ENCODE assay signal across 29 cellular contexts in the genomic region with DNA sequence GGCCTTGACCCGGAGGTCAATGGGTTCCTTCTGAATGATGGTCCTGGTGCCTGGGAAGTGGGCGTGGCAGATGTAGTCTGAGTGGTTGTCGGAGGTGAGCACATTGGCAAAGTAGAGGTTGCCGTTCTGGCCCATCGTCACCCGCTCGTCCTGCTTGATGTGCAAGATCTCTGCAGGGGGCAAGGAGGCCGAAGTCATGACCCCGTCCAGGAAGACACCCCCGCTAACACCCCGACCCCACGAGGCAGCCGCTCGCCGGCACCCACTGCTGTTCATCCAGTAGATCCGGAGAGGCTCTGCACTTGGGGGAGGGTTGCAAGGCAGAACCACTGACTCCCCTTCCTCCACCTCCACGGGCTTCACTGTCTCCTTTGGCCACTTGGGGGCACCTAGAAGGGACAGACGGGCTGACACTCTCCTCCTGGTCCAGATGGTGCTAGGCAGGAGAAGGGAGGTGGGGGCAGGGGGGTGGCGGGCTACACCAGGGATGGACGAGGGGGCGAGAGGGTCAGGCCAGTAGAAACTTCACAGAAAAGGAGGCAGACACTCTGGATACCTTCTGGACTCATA. TPM values are rescaled to one million over a fixed set of nuclear protein-coding genes. Genes with fewer than 3 reads are reported as not detected.
DNase-seq lines count a peak whose midpoint lies in the region; ATAC-seq, FAIRE-seq and TF ChIP-seq lines count a peak whose summit lies in the region.
"Had no signal": no experiment of that assay in that cellular context is flagged by ENCODE, and none has a peak within 500 bp of the region (broad histone marks: within the 10 kb centered on the region; RNA-seq: fewer than 3 reads in every experiment).

No MANE protein-coding gene starts in this region.

- no peak for TF ChIP-seq RAD21 in SK-N-SH (IDR thresholded peaks at IDR 0.05; ENCODE audit: low read length)
- TF ChIP-seq RAD21 in K562 (CRISPR knock-in tag; conservative IDR thresholded peaks at IDR 0.05 in 1 of 2, IDR thresholded peaks at IDR 0.05 in 1 of 2) = 0 out of 4 replicates have a peak, but pooled peaks of 1 of the 2 experiments have one; percentile 4

- no peak for ATAC-seq in SK-N-SH treated with all-trans-retinoic acid at 6 μM for 48 hours
- ATAC-seq in GM23338 = peak; percentile 17
- peak; percentile 74 for ATAC-seq in K562
- ATAC-seq in WTC11 = no peak
- ATAC-seq: heart right ventricle; lower lobe of right lung; mucosa of descending colon; pancreas; stimulated activated effector memory CD8-positive, alpha-beta T cell treated with anti-CD3 and anti-CD28 coated beads, Interleukin-12 subunit alpha, Interleukin-12 subunit beta, amount 100 ng/mL, for 72 hours; upper lobe of right lung had no signal

- H3K9me3 Mint-ChIP-seq in GM23338 = no peaks in the 10 kb centered on the region; the same call in 2 of the 3 replicates
- H3K9me3 Mint-ChIP-seq in WTC11 = no peaks in the 10 kb centered on the region
- H3K9me3 Mint-ChIP-seq: activated B cell treated with CpG ODN at 0.5 μM for 24 hours; stimulated activated effector memory CD8-positive, alpha-beta T cell treated with anti-CD3 and anti-CD28 coated beads, Interleukin-12 subunit alpha, Interleukin-12 subunit beta, amount 100 ng/mL, for 72 hours had no signal

- H3K27ac Mint-ChIP-seq in GM23338 = no peak overlapping the region
- H3K27ac Mint-ChIP-seq in WTC11 = no peak overlapping the region
- H3K27ac Mint-ChIP-seq: activated B cell treated with CpG ODN at 0.5 μM for 24 hours; activated naive CD8-positive, alpha-beta T cell; B cell; nephron; stimulated activated effector memory CD8-positive, alpha-beta T cell treated with anti-CD3 and anti-CD28 coated beads, Interleukin-12 subunit alpha, Interleukin-12 subunit beta, amount 100 ng/mL, for 72 hours had no signal

- H3K4me3 ChIP-seq in SK-N-SH (ENCODE audit: low read depth in 2 of 2, low read length in 1 of 2) (no peak overlapping the region), GM23338 (no peak overlapping the region), K562 (no peak overlapping the region), osteoblast (ENCODE audit: insufficient read depth, low read length) (no peak overlapping the region)
- H3K4me3 ChIP-seq: cardiac muscle cell, esophagus muscularis mucosa, heart right ventricle, lower lobe of right lung, mucosa of descending colon, pancreas, right atrium auricular region, upper lobe of right lung had no signal

- no peaks in the 10 kb centered on the region for H3K9me3 ChIP-seq in SK-N-SH
- H3K9me3 ChIP-seq in K562 (replicated peaks; ENCODE audit: control insufficient read depth, insufficient read depth, low read depth, low read length) = no peaks in the 10 kb centered on the region
- H3K9me3 ChIP-seq in osteoblast (ENCODE audit: low read depth, low read length) = no peaks in the 10 kb centered on the region
- H3K9me3 ChIP-seq: esophagus muscularis mucosa, heart right ventricle, lower lobe of right lung, mucosa of descending colon, pancreas, right atrium auricular region, upper lobe of right lung had no signal

- H3K36me3 Mint-ChIP-seq in GM23338 (ENCODE audit: low read depth) (peaks cover 21% of the 10 kb centered on the region), WTC11 (peaks cover 2% of the 10 kb centered on the region)
- H3K36me3 Mint-ChIP-seq: activated naive CD8-positive, alpha-beta T cell had no signal

- DNase-seq in SK-N-SH = peak; percentile 60
- DNase-seq in GM23338 (ENCODE audit: low spot score) = no peak
- peak in 3 of 4 experiments; percentile 43 to 51 (median 49) for DNase-seq in K562 (ENCODE audit: extremely low read depth in 1 of 4, low spot score in 3 of 4)
- peak; percentile 88 for DNase-seq in osteoblast (ENCODE audit: insufficient read length, low spot score, missing footprints)
- DNase-seq in NCI-H1417 (lab: John Stamatoyannopoulos, UW) = no peak
- no peak for DNase-seq in stimulated activated CD4-positive, alpha-beta T cell treated with anti-CD3 and anti-CD28 coated beads, Interleukin-15, amount 100 ng/mL, for 24 hours
- no peak for DNase-seq in WTC11 (ENCODE audit: low spot score)
- DNase-seq: activated B cell treated with CpG ODN at 0.5 μM for 24 hours; anterior cingulate cortex; foreskin keratinocyte; heart right ventricle; Karpas-422; kidney glomerular epithelial cell; lower lobe of right lung; mucosa of descending colon; NCI-H510A treated with DMSO at 0.1 percent for 48 hours; stimulated activated CD4-positive, alpha-beta T cell treated with anti-CD3 and anti-CD28 coated beads, Interleukin-4, amount 100 ng/mL, for 1 hour; upper lobe of right lung had no signal

- TF ChIP-seq CTCF in SK-N-SH (IDR thresholded peaks at IDR 0.05) (no peak), GM23338 (conservative IDR thresholded peaks at IDR 0.05; ENCODE audit: low read depth in 2 of 2) (peak in 1 of 2 experiments; percentile 43; a peak in 2 of 4 replicates), K562 (IDR thresholded peaks at IDR 0.05 in 2 of 3, conservative IDR thresholded peaks at IDR 0.05 in 1 of 3; ENCODE audit: insufficient read depth in 2 of 3, low read depth in 1 of 3, low read length in 3 of 3) (peak in 2 of 3 experiments; percentile 26 to 42; a peak in 2 of 6 replicates), osteoblast (IDR thresholded peaks at IDR 0.05; ENCODE audit: extremely low read depth, low read depth, low read length) (peak; percentile 8), WTC11 (IDR thresholded peaks at IDR 0.05) (no peak)

- H3K27me3 ChIP-seq in SK-N-SH (ENCODE audit: insufficient read depth) = no peaks in the 10 kb centered on the region
- no peaks in the 10 kb centered on the region for H3K27me3 ChIP-seq in GM23338 (ENCODE audit: insufficient read depth)
- peaks cover 3 to 67% of the 10 kb centered on the region in 2 experiments; a peak in 3 of 5 replicates for H3K27me3 ChIP-seq in K562 (ENCODE audit: control insufficient read depth in 2 of 2, insufficient read depth in 2 of 2, low read length in 2 of 2)
- H3K27me3 ChIP-seq in osteoblast (ENCODE audit: insufficient read depth, low read length) = peaks cover 5% of the 10 kb centered on the region
- H3K27me3 ChIP-seq: cardiac muscle cell, foreskin keratinocyte, right atrium auricular region, upper lobe of right lung had no signal

- H3K4me3 Mint-ChIP-seq in GM23338 (no peak overlapping the region), WTC11 (no peak overlapping the region)
- H3K4me3 Mint-ChIP-seq: activated B cell treated with CpG ODN at 0.5 μM for 24 hours; activated naive CD8-positive, alpha-beta T cell; B cell; nephron; stimulated activated effector memory CD8-positive, alpha-beta T cell treated with anti-CD3 and anti-CD28 coated beads, Interleukin-12 subunit alpha, Interleukin-12 subunit beta, amount 100 ng/mL, for 72 hours had no signal

- H3K4me1 ChIP-seq in SK-N-SH (ENCODE audit: control insufficient read depth in 1 of 2, insufficient read depth in 2 of 2, low read depth in 1 of 2, low read length in 1 of 2) = peaks cover 0 to 35% of the 10 kb centered on the region in 2 experiments; a peak in 1 of 4 replicates
- H3K4me1 ChIP-seq in GM23338 (ENCODE audit: insufficient read depth) = peaks cover 5% of the 10 kb centered on the region; the same call in 1 of the 2 replicates
- H3K4me1 ChIP-seq in K562 (replicated peaks in 1 of 2; ENCODE audit: control insufficient read depth in 2 of 2, insufficient read depth in 2 of 2, low read length in 2 of 2) = peaks cover 0 to 22% of the 10 kb centered on the region in 2 experiments; a peak in 2 of 5 replicates
- H3K4me1 ChIP-seq in osteoblast (ENCODE audit: insufficient read depth, low read length) = no peaks in the 10 kb centered on the region
- H3K4me1 ChIP-seq: esophagus muscularis mucosa, foreskin keratinocyte, heart right ventricle, lower lobe of right lung, pancreas, right atrium auricular region, upper lobe of right lung had no signal

- intact Hi-C loops in K562 (cut with micrococcal nuclease) = no loop called here

- WGBS in SK-N-SH (ENCODE audit: low lambda C conversion rate) = 30% methylated on average over 11 of the region's 21 CpGs
- under 1% methylated on average over 13 of the region's 21 CpGs for WGBS in K562 (ENCODE audit: insufficient coverage, low coverage, missing lambda C conversion rate)

- H3K27ac ChIP-seq in SK-N-SH (ENCODE audit: low read depth in 2 of 2, low read length in 1 of 2) (no peak overlapping the region), GM23338 (ENCODE audit: low read depth) (no peak overlapping the region), K562 (ENCODE audit: extremely low read depth, low read depth, low read length) (no peak overlapping the region), osteoblast (ENCODE audit: low read depth, low read length) (no peak overlapping the region)
- H3K27ac ChIP-seq: cardiac muscle cell, esophagus muscularis mucosa, foreskin keratinocyte, heart right ventricle, lower lobe of right lung, pancreas, right atrium auricular region, upper lobe of right lung had no signal

- H4K20me1 ChIP-seq in SK-N-SH (ENCODE audit: insufficient read depth) (peaks cover 7% of the 10 kb centered on the region; the same call in 1 of the 2 replicates), GM23338 (replicated peaks; ENCODE audit: insufficient read depth) (no peaks in the 10 kb centered on the region), K562 (replicated peaks; ENCODE audit: control insufficient read depth, insufficient read depth, low read length) (0 out of 2 replicates have a peak, but pooled peaks cover 20% of the 10 kb centered on the region), osteoblast (ENCODE audit: insufficient read depth, low read length) (peaks cover 9% of the 10 kb centered on the region)

- TF ChIP-seq EP300 in SK-N-SH (IDR thresholded peaks at IDR 0.05; ENCODE audit: borderline replicate concordance in 1 of 2, low read depth in 1 of 2, low read length in 1 of 2) = no peak
- no peak for TF ChIP-seq EP300 in K562 (IDR thresholded peaks at IDR 0.05; ENCODE audit: low read length)

- no peaks in the 10 kb centered on the region for H3K9me2 ChIP-seq in SK-N-SH
- no peaks in the 10 kb centered on the region for H3K9me2 ChIP-seq in GM23338 (ENCODE audit: insufficient read depth)

- H3K36me3 ChIP-seq in SK-N-SH (replicated peaks in 1 of 2; ENCODE audit: control insufficient read depth in 1 of 2, insufficient read depth in 2 of 2, low read length in 1 of 2) (no peaks in the 10 kb centered on the region), GM23338 (ENCODE audit: insufficient read depth) (no peaks in the 10 kb centered on the region), K562 (ENCODE audit: control insufficient read depth, insufficient read depth, low read length) (no peaks in the 10 kb centered on the region), osteoblast (ENCODE audit: insufficient read depth, low read length) (no peaks in the 10 kb centered on the region)
- H3K36me3 ChIP-seq: cardiac muscle cell, esophagus muscularis mucosa, heart right ventricle, lower lobe of right lung, pancreas, right atrium auricular region, upper lobe of right lung had no signal

- no peak overlapping the region for H2AFZ ChIP-seq in SK-N-SH (ENCODE audit: low read depth)
- H2AFZ ChIP-seq in GM23338 = no peak overlapping the region
- no peak overlapping the region for H2AFZ ChIP-seq in K562 (ENCODE audit: low read depth, low read length)
- H2AFZ ChIP-seq in osteoblast (ENCODE audit: low read length) = no peak overlapping the region

- BruUV-seq in K562 (replicated peaks; lab: Mats Ljungman, UMichigan) = no TSS peak

- POLR2A ChIA-PET in SK-N-SH (lab: Yijun Ruan, JAX) = no interaction called here
- POLR2A ChIA-PET in K562 (lab: Yijun Ruan, JAX) = no interaction called here
- POLR2A ChIA-PET in WTC11 (lab: Charles Lee) = no interaction called here

- H3K9ac ChIP-seq in SK-N-SH = no peak overlapping the region
- H3K9ac ChIP-seq in K562 (ENCODE audit: insufficient read depth in 1 of 2, low read depth in 2 of 2, low read length in 2 of 2) = no peak overlapping the region

- no peak for FAIRE-seq in K562 (lab: Jason Lieb, UNC)
- FAIRE-seq: G401.6, H54, pancreas had no signal

- H3K9me1 ChIP-seq in K562 (ENCODE audit: control insufficient read depth, insufficient read depth, low read length) = no peaks in the 10 kb centered on the region

- H3K4me2 ChIP-seq in SK-N-SH (no peak overlapping the region), GM23338 (no peak overlapping the region), K562 (ENCODE audit: insufficient read depth, low read length) (no peak overlapping the region), osteoblast (ENCODE audit: insufficient read depth, low read length) (no peak overlapping the region)

- peaks cover 3% of the 10 kb centered on the region for H3K27me3 Mint-ChIP-seq in GM23338 (ENCODE audit: insufficient read depth, low read depth, poor library complexity)
- no peaks in the 10 kb centered on the region; the same call in 1 of the 2 replicates for H3K27me3 Mint-ChIP-seq in WTC11 (ENCODE audit: low read depth)
- H3K27me3 Mint-ChIP-seq: activated naive CD8-positive, alpha-beta T cell had no signal

- H3F3A ChIP-seq in SK-N-SH (replicated peaks; ENCODE audit: insufficient read depth) (no peaks in the 10 kb centered on the region), GM23338 (replicated peaks; ENCODE audit: low read depth) (no peaks in the 10 kb centered on the region)

- CTCF ChIA-PET in SK-N-SH (lab: Yijun Ruan, JAX) = interaction anchor here (1.4 to 1.6 kb wide), 4 partner anchors 30 to 83 kb away, joined by 3 to 6 read pairs (median 4); no protein-coding TSS in a partner anchor
- CTCF ChIA-PET in K562 (lab: Yijun Ruan, JAX; ENCODE audit: low intra/inter-chr PET ratio) = no interaction called here
- CTCF ChIA-PET in WTC11 (lab: Charles Lee) = interaction anchor here (1.2 kb wide), 1 partner anchor 64 kb away, joined by 3 read pairs; the partner anchor contains the start of gene NAA10

- in situ Hi-C loops in K562 (cut with MboI) = no loop called here

- H3K79me2 ChIP-seq in SK-N-SH (ENCODE audit: insufficient read depth) = no peaks in the 10 kb centered on the region
- no peaks in the 10 kb centered on the region for H3K79me2 ChIP-seq in GM23338 (replicated peaks; ENCODE audit: insufficient read depth)
- H3K79me2 ChIP-seq in K562 (ENCODE audit: control insufficient read depth, insufficient read depth, low read length) = no peaks in the 10 kb centered on the region
- no peaks in the 10 kb centered on the region for H3K79me2 ChIP-seq in osteoblast (ENCODE audit: insufficient read depth, low read length)

- TF ChIP-seq POLR2A in K562 (conservative IDR thresholded peaks at IDR 0.05) = no peak

- H3K4me1 Mint-ChIP-seq in GM23338 (peaks cover 34% of the 10 kb centered on the region), WTC11 (peaks cover 6% of the 10 kb centered on the region)
- H3K4me1 Mint-ChIP-seq: activated B cell treated with CpG ODN at 0.5 μM for 24 hours, nephron had no signal

RNA-seq across cellular contexts. Expression of gene L1CAM, which starts 15.1 kb away (rescaled TPM):
- polyA plus RNA-seq in SK-N-SH (2012; rRNA removed) = 1.9 and 2.0 TPM in 2 replicates
- polyA plus RNA-seq in SK-N-SH (2012; cell fraction: cytosol; rRNA removed) = 1.3 and 2.9 TPM in 2 replicates
- polyA plus RNA-seq in SK-N-SH (2012; cell fraction: nucleus; rRNA removed) = 4.1 and 4.4 TPM in 2 replicates
- total RNA-seq in GM23338 (2014; rRNA removed; shearing (Covaris generic)) = 27.6 and 29.2 TPM in 2 replicates
- 7.4 and 7.8 TPM in 2 replicates for polyA plus RNA-seq in GM23338 (2016; fragmentation: Nextera tagmentation; extraction: Ambion mirVana)
- total RNA-seq in K562 (2011; cell fraction: chromatin; rRNA removed; ENCODE audit: low replicate concordance) = 1.9 and 4.7 TPM in 2 replicates
- 1.1 and 2.7 TPM in 2 replicates for total RNA-seq in K562 (2011; cell fraction: nucleolus; rRNA removed)
- total RNA-seq in K562 (2011; cell fraction: nucleoplasm; rRNA removed) = 1.5 and 1.8 TPM in 2 replicates
- 0.09 and 0.24 TPM in 2 replicates for total RNA-seq in K562 (2014; rRNA removed)
- 0.10 and 0.40 TPM in 2 replicates for total RNA-seq in K562 (2014; rRNA removed; fragmentation: Illumina TruSeq; extraction: Trizol)
- 0.11 and 0.36 TPM in 2 replicates for total RNA-seq in K562 (2015; rRNA removed; fragmentation: Illumina TruSeq; extraction: Trizol)
- total RNA-seq in K562 (2021) = 0.29 and 0.86 TPM in 2 replicates
- 0.15 and 0.61 TPM in 2 replicates for polyA plus RNA-seq in K562 (2011; rRNA removed)
- polyA plus RNA-seq in K562 (2011; cell fraction: cytosol; rRNA removed) = 0.10 and 0.19 TPM in 2 replicates
- 1.4 and 1.7 TPM in 2 replicates for polyA plus RNA-seq in K562 (2011; cell fraction: nucleus; rRNA removed)
- 0.29 and 2.2 TPM in 2 replicates for polyA plus RNA-seq in K562 (2012)
- polyA plus RNA-seq in K562 (2014; fragmentation: Illumina TruSeq; extraction: Trizol) = 0.16 and 0.21 TPM in 2 replicates
- polyA plus RNA-seq in K562 (2014; fragmentation: Nextera tagmentation; extraction: Ambion mirVana) = not detected
- polyA plus RNA-seq in K562 (2014; rRNA removed) = 0.62 TPM in 1 of 2 replicates, not detected in the other
- polyA minus RNA-seq in K562 (2011; rRNA and poly(A)+ RNA removed) = 0.18 and 0.21 TPM in 2 replicates
- polyA minus RNA-seq in K562 (2011; cell fraction: cytosol; rRNA and poly(A)+ RNA removed) = 3.5 TPM in 1 of 2 replicates, not detected in the other
- 0.44 and 1.1 TPM in 2 replicates for polyA minus RNA-seq in K562 (2011; cell fraction: nucleus; rRNA and poly(A)+ RNA removed)
- total RNA-seq in osteoblast = under 0.01 TPM in 2 replicates
- 40.2 to 55.2 TPM (median 49.4 TPM) in 3 replicates for total RNA-seq in WTC11 (2021)

RNA-seq across cellular contexts. Expression of gene AVPR2, which starts 33.6 kb away (rescaled TPM):
- polyA plus RNA-seq in SK-N-SH (2012; rRNA removed) (not detected in 2 replicates), GM23338 (2016; fragmentation: Nextera tagmentation; extraction: Ambion mirVana) (not detected in 2 replicates), K562 (2011; rRNA removed) (not detected in 2 replicates), K562 (2014; fragmentation: Illumina TruSeq; extraction: Trizol) (not detected in 2 replicates), K562 (2014; fragmentation: Nextera tagmentation; extraction: Ambion mirVana) (not detected), K562 (2014; rRNA removed) (not detected in 2 replicates)
- polyA plus RNA-seq in SK-N-SH (2012; cell fraction: cytosol; rRNA removed) = not detected in 2 replicates
- 0.05 TPM in 1 of 2 replicates, not detected in the other for polyA plus RNA-seq in SK-N-SH (2012; cell fraction: nucleus; rRNA removed)
- not detected in 2 replicates for total RNA-seq in GM23338 (2014; rRNA removed; shearing (Covaris generic))
- not detected in 2 replicates for total RNA-seq in K562 (2011; cell fraction: chromatin; rRNA removed; ENCODE audit: low replicate concordance)
- total RNA-seq in K562 (2011; cell fraction: nucleolus; rRNA removed) = not detected in 2 replicates
- total RNA-seq in K562 (2011; cell fraction: nucleoplasm; rRNA removed) = not detected in 2 replicates
- total RNA-seq in K562 (2014; rRNA removed) (not detected in 2 replicates), K562 (2014; rRNA removed; fragmentation: Illumina TruSeq; extraction: Trizol) (not detected in 2 replicates), K562 (2015; rRNA removed; fragmentation: Illumina TruSeq; extraction: Trizol) (not detected in 2 replicates), K562 (2021) (not detected in 2 replicates), osteoblast (not detected in 2 replicates), WTC11 (2021) (0.11 TPM in 1 of 3 replicates, not detected in the others)
- polyA plus RNA-seq in K562 (2011; cell fraction: cytosol; rRNA removed) = not detected in 2 replicates
- polyA plus RNA-seq in K562 (2011; cell fraction: nucleus; rRNA removed) = not detected in 2 replicates
- polyA plus RNA-seq in K562 (2012) = 0.56 and 0.65 TPM in 2 replicates
- not detected in 2 replicates for polyA minus RNA-seq in K562 (2011; rRNA and poly(A)+ RNA removed)
- polyA minus RNA-seq in K562 (2011; cell fraction: cytosol; rRNA and poly(A)+ RNA removed) = not detected in 2 replicates
- polyA minus RNA-seq in K562 (2011; cell fraction: nucleus; rRNA and poly(A)+ RNA removed) = not detected in 2 replicates
- total RNA-seq: activated B cell treated with CpG ODN at 0.5 μM for 24 hours, B cell, cardiac muscle cell, foreskin keratinocyte had no signal
- polyA plus RNA-seq: foreskin keratinocyte had no signal

RNA-seq across cellular contexts. Expression of gene PDZD4, which starts 40.5 kb away (rescaled TPM):
- 1.9 and 2.4 TPM in 2 replicates for polyA plus RNA-seq in SK-N-SH (2012; rRNA removed)
- polyA plus RNA-seq in SK-N-SH (2012; cell fraction: cytosol; rRNA removed) = 1.1 and 2.7 TPM in 2 replicates
- 8.9 and 16.9 TPM in 2 replicates for polyA plus RNA-seq in SK-N-SH (2012; cell fraction: nucleus; rRNA removed)
- 194 and 230 TPM in 2 replicates for total RNA-seq in GM23338 (2014; rRNA removed; shearing (Covaris generic))
- 30.5 and 34.5 TPM in 2 replicates for polyA plus RNA-seq in GM23338 (2016; fragmentation: Nextera tagmentation; extraction: Ambion mirVana)
- 0.46 TPM in 1 of 2 replicates, not detected in the other for total RNA-seq in K562 (2011; cell fraction: chromatin; rRNA removed; ENCODE audit: low replicate concordance)
- total RNA-seq in K562 (2011; cell fraction: nucleolus; rRNA removed) = 0.13 and 0.33 TPM in 2 replicates
- not detected in 2 replicates for total RNA-seq in K562 (2011; cell fraction: nucleoplasm; rRNA removed)
- 0.05 TPM in 1 of 2 replicates, not detected in the other for total RNA-seq in K562 (2014; rRNA removed)
- total RNA-seq in K562 (2014; rRNA removed; fragmentation: Illumina TruSeq; extraction: Trizol) = not detected in 2 replicates
- not detected in 2 replicates for total RNA-seq in K562 (2015; rRNA removed; fragmentation: Illumina TruSeq; extraction: Trizol)
- total RNA-seq in K562 (2021) = 0.38 TPM in 1 of 2 replicates, not detected in the other
- polyA plus RNA-seq in K562 (2011; rRNA removed) = 0.07 and 0.18 TPM in 2 replicates
- polyA plus RNA-seq in K562 (2011; cell fraction: cytosol; rRNA removed) = 0.06 and 0.13 TPM in 2 replicates
- polyA plus RNA-seq in K562 (2011; cell fraction: nucleus; rRNA removed) = 1.1 and 1.4 TPM in 2 replicates
- polyA plus RNA-seq in K562 (2012) = 0.07 TPM in 1 of 2 replicates, not detected in the other
- polyA plus RNA-seq in K562 (2014; fragmentation: Illumina TruSeq; extraction: Trizol) = not detected in 2 replicates
- polyA plus RNA-seq in K562 (2014; fragmentation: Nextera tagmentation; extraction: Ambion mirVana) = not detected
- 0.08 TPM in 1 of 2 replicates, not detected in the other for polyA plus RNA-seq in K562 (2014; rRNA removed)
- not detected in 2 replicates for polyA minus RNA-seq in K562 (2011; rRNA and poly(A)+ RNA removed)
- not detected in 2 replicates for polyA minus RNA-seq in K562 (2011; cell fraction: cytosol; rRNA and poly(A)+ RNA removed)
- 0.33 TPM in 1 of 2 replicates, not detected in the other for polyA minus RNA-seq in K562 (2011; cell fraction: nucleus; rRNA and poly(A)+ RNA removed)
- total RNA-seq in osteoblast = under 0.01 TPM in 2 replicates
- total RNA-seq in WTC11 (2021) = 120 to 175 TPM (median 161 TPM) in 3 replicates
- total RNA-seq: B cell had no signal

RNA-seq across cellular contexts. Expression of gene ARHGAP4, which starts 55.2 kb away (rescaled TPM):
- polyA plus RNA-seq in SK-N-SH (2012; rRNA removed) (1.6 and 2.2 TPM in 2 replicates), GM23338 (2016; fragmentation: Nextera tagmentation; extraction: Ambion mirVana) (21.2 and 21.5 TPM in 2 replicates), K562 (2011; rRNA removed) (9.6 and 29.7 TPM in 2 replicates), K562 (2014; fragmentation: Illumina TruSeq; extraction: Trizol) (13.5 and 40.2 TPM in 2 replicates), K562 (2014; fragmentation: Nextera tagmentation; extraction: Ambion mirVana) (1 to 10 TPM in 1 of 2 experiments, under 1 TPM in 1; 0.30 to 1.7 TPM), K562 (2014; rRNA removed) (63.7 and 77.8 TPM in 2 replicates)
- 0.45 and 0.94 TPM in 2 replicates for polyA plus RNA-seq in SK-N-SH (2012; cell fraction: cytosol; rRNA removed)
- polyA plus RNA-seq in SK-N-SH (2012; cell fraction: nucleus; rRNA removed) = 15.6 and 25.4 TPM in 2 replicates
- total RNA-seq in GM23338 (2014; rRNA removed; shearing (Covaris generic)) = 57.8 and 59.5 TPM in 2 replicates
- 54.8 and 157 TPM in 2 replicates for total RNA-seq in K562 (2011; cell fraction: chromatin; rRNA removed; ENCODE audit: low replicate concordance)
- 105 and 155 TPM in 2 replicates for total RNA-seq in K562 (2011; cell fraction: nucleolus; rRNA removed)
- 55.0 and 81.2 TPM in 2 replicates for total RNA-seq in K562 (2011; cell fraction: nucleoplasm; rRNA removed)
- total RNA-seq in K562 (2014; rRNA removed) (52.7 and 81.2 TPM in 2 replicates), K562 (2014; rRNA removed; fragmentation: Illumina TruSeq; extraction: Trizol) (3.1 and 5.5 TPM in 2 replicates), K562 (2015; rRNA removed; fragmentation: Illumina TruSeq; extraction: Trizol) (32.7 and 36.8 TPM in 2 replicates), K562 (2021) (70.5 and 81.8 TPM in 2 replicates), osteoblast (0.88 and 1.4 TPM in 2 replicates), WTC11 (2021) (52.1 to 66.9 TPM (median 65.3 TPM) in 3 replicates)
- polyA plus RNA-seq in K562 (2011; cell fraction: cytosol; rRNA removed) = 21.0 and 26.6 TPM in 2 replicates
- 174 and 259 TPM in 2 replicates for polyA plus RNA-seq in K562 (2011; cell fraction: nucleus; rRNA removed)
- polyA plus RNA-seq in K562 (2012) = 59.1 and 135 TPM in 2 replicates
- polyA minus RNA-seq in K562 (2011; rRNA and poly(A)+ RNA removed) = 3.6 and 6.7 TPM in 2 replicates
- 13.5 and 33.9 TPM in 2 replicates for polyA minus RNA-seq in K562 (2011; cell fraction: cytosol; rRNA and poly(A)+ RNA removed)
- polyA minus RNA-seq in K562 (2011; cell fraction: nucleus; rRNA and poly(A)+ RNA removed) = 26.9 and 53.0 TPM in 2 replicates

Comparison
In these comparisons a context has a peak if more than half of its experiments do, and no peak if none do; other contexts are left out.
1. DNase-seq: peak in SK-N-SH (single experiment), K562 (3 of 4) and osteoblast (single experiment); none in GM23338 (single experiment), NCI-H1417 (0 of 3), stimulated activated CD4-positive, alpha-beta T cell treated with anti-CD3 and anti-CD28 coated beads, Interleukin-15, amount 100 ng/mL, for 24 hours (single experiment) and WTC11 (single experiment).
2. CTCF ChIP-seq: peak in K562 (2 of 3) and osteoblast (single experiment); none in SK-N-SH (single experiment) and WTC11 (single experiment).
3. ATAC-seq: peak in GM23338 (single experiment) and K562 (single experiment); none in SK-N-SH treated with all-trans-retinoic acid at 6 μM for 48 hours (single experiment) and WTC11 (single experiment).
4. RNA of gene PDZD4, which starts 40.5 kb away (total RNA-seq): 194 to 230 TPM in GM23338 and 120 to 175 TPM in WTC11; 0.05 to 0.46 TPM in K562 and under 0.01 TPM in osteoblast; every median in the first group is over 10 times any median in the second.